In genomic region chr10:104327745-104328635, GRCh38 we compare ENCODE assay signal across 8 cellular contexts. TPM values are rescaled to one million over a fixed set of nuclear protein-coding genes. Genes with fewer than 3 reads are reported as not detected.
DNase-seq lines count a peak whose midpoint lies in the region; ATAC-seq and TF ChIP-seq lines count a peak whose summit lies in the region.

No MANE protein-coding gene starts in this region.

- H3K36me3 ChIP-seq in HUES64 (ENCODE audit: insufficient read depth, low read length) (no peaks in the 10 kb centered on the region), adipocyte (ENCODE audit: control insufficient read depth, insufficient read depth, low read length, severe bottlenecking) (no peaks in the 10 kb centered on the region)

- POLR2A ChIA-PET in AG04449 (lab: Yijun Ruan, JAX), result interaction anchor here (0.8 to 2.3 kb wide), 4 partner anchors 10 to 54 kb away, joined by 3 to 21 read pairs (median 4); partner anchors contain the start of gene ITPRIP

- H3K4me3 ChIP-seq in AG04449 (ENCODE audit: low read depth, low read length) (peak overlapping the region; percentile 47), HUES64 (ENCODE audit: low read length) (peak overlapping the region; percentile 39), adipocyte (ENCODE audit: low read length) (peak overlapping the region; percentile 64), skeletal muscle cell (ENCODE audit: low read depth, low read length) (peak overlapping the region; percentile 43)

- no peaks in the 10 kb centered on the region for H3K9me3 ChIP-seq in HUES64 (ENCODE audit: insufficient read depth, low read depth, low read length)
- no peaks in the 10 kb centered on the region for H3K9me3 ChIP-seq in adipocyte (ENCODE audit: control insufficient read depth, low read length)

- WGBS in HUES64, result 45% methylated on average over 18 of the region's 20 CpGs

- H3K4me1 ChIP-seq in HUES64 (ENCODE audit: insufficient read depth, low read length), result peaks cover 64% of the 10 kb centered on the region
- H3K4me1 ChIP-seq in adipocyte (ENCODE audit: control insufficient read depth, insufficient read depth, low read length), result peaks cover 52% of the 10 kb centered on the region

- H3K27ac ChIP-seq in HUES64 (ENCODE audit: low read depth, low read length), result peak overlapping the region; percentile 80

- peak overlapping the region; percentile 60 for H3K9ac ChIP-seq in HUES64 (ENCODE audit: low read depth, low read length)
- peak overlapping the region; percentile 83 for H3K9ac ChIP-seq in adipocyte (ENCODE audit: low read length)

- peak; percentile 43 for TF ChIP-seq CTCF in AG04449 (IDR thresholded peaks at IDR 0.05; ENCODE audit: insufficient read depth, low read length, missing control alignments)

- ATAC-seq in HG03097 (IDR thresholded peaks at IDR 0.05; ENCODE audit: low FRiP score, unreplicated experiment) (no peak), HG02885 (IDR thresholded peaks at IDR 0.05; ENCODE audit: poor library complexity, unreplicated experiment) (no peak)

- DNase-seq in AG04449 (ENCODE audit: low read depth, low spot score), result no peak
- peak; percentile 82 for DNase-seq in adipocyte (ENCODE audit: low read depth)
- peak; percentile 75 for DNase-seq in hepatic stellate cell (ENCODE audit: low spot score)
- DNase-seq in skeletal muscle cell (ENCODE audit: low read depth), result peak; percentile 78
- no peak for DNase-seq in DMS114 treated with DMSO at 0.1 percent for 48 hours (lab: John Stamatoyannopoulos, UW; ENCODE audit: unreplicated experiment)

- CTCF ChIA-PET in AG04449 (lab: Yijun Ruan, JAX), result interaction anchor here (1.4 to 4.7 kb wide), 4 partner anchors 22 to 54 kb away, joined by 6 to 18 read pairs (median 12); no protein-coding TSS in a partner anchor

- H3K27me3 ChIP-seq in HUES64 (ENCODE audit: insufficient read depth, low read length) (no peaks in the 10 kb centered on the region), adipocyte (replicated peaks; ENCODE audit: control insufficient read depth, insufficient read depth, low read length) (no peaks in the 10 kb centered on the region)

RNA-seq across cellular contexts. Expression of gene ITPRIP, which starts 10.3 kb away (rescaled TPM):
- polyA plus RNA-seq in HUES64 (2013, experiment 1 of 2), result 13.1 TPM
- 11.5 TPM for polyA plus RNA-seq in HUES64 (2013, experiment 2 of 2)

RNA-seq across cellular contexts. Expression of gene CFAP58, which starts 25.6 kb away (rescaled TPM):
- polyA plus RNA-seq in HUES64 (2013, experiment 1 of 2), result 0.45 TPM
- polyA plus RNA-seq in HUES64 (2013, experiment 2 of 2), result 0.57 TPM

RNA-seq across cellular contexts. Expression of gene GSTO2, which starts 59.0 kb away (rescaled TPM):
- polyA plus RNA-seq in HUES64 (2013, experiment 1 of 2), result 3.7 TPM
- 6.6 TPM for polyA plus RNA-seq in HUES64 (2013, experiment 2 of 2)

Comparison
In these comparisons a context has a peak if more than half of its experiments do, and no peak if none do; other contexts are left out.
1. DNase-seq: peak in adipocyte (single experiment), hepatic stellate cell (single experiment) and skeletal muscle cell (single experiment); none in AG04449 (single experiment) and DMS114 treated with DMSO at 0.1 percent for 48 hours (single experiment).
2. Peak in every context shown above with its lines, with median percentiles within 50 percentile points of each other: H3K4me3 ChIP-seq.